In the genomic region with DNA sequence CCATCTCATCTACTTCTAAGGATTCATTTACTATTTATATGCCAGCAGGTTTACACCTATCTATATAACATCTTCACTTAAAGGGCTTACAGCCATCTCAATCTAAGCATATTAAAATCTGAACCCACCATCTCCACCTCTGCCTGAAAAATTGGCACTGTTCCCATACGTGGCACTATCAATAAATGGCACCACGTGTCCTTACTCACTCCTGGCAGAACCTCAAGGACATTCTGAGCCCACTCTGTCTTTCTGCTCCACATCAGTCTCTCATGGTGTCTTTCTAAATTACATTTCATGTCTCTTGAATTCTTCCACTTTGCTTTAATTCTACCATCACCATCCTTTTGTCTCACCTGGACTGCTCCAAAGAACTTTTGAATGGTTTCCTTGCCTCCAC, we compare ENCODE assay signal across 30 cellular contexts.
DNase-seq lines count a peak whose midpoint lies in the region; ATAC-seq, FAIRE-seq and TF ChIP-seq lines count a peak whose summit lies in the region.
"Had no signal": no experiment of that assay in that cellular context is flagged by ENCODE, and none has a peak within 500 bp of the region (broad histone marks: within the 10 kb centered on the region; RNA-seq: fewer than 3 reads in every experiment).

No MANE protein-coding gene starts in this region.

- no peaks in the 10 kb centered on the region for H4K20me1 ChIP-seq in HepG2 (ENCODE audit: insufficient read depth, low read length)

- CTCF ChIA-PET in HepG2 (lab: Yijun Ruan, JAX; ENCODE audit: low intra/inter-chr PET ratio, low total read pairs), result no interaction called here

- intact Hi-C loops in right lobe of liver (cut with DNase I), result no loop called here
- intact Hi-C loops in HepG2 (cut with micrococcal nuclease; ENCODE audit: unreplicated experiment), result no loop called here
- intact Hi-C loops in stomach (cut with DNase I; ENCODE audit: low total_unique reads), result no loop called here

- H3K27me3 ChIP-seq in right lobe of liver (no peaks in the 10 kb centered on the region), HepG2 (ENCODE audit: control insufficient read depth in 1 of 2, insufficient read depth in 2 of 2, low read length in 2 of 2) (no peaks in the 10 kb centered on the region), layer of hippocampus (ENCODE audit: control insufficient read depth, insufficient read depth, low read length) (no peaks in the 10 kb centered on the region), stomach (no peaks in the 10 kb centered on the region)
- H3K27me3 ChIP-seq: brain microvascular endothelial cell, colonic mucosa, foreskin keratinocyte, hepatocyte had no signal

- H3K4me2 ChIP-seq in HepG2 (ENCODE audit: low read depth, low read length), result no peak overlapping the region
- H3K4me2 ChIP-seq: GM23338, hepatocyte had no signal

- no peak overlapping the region for H3K4me3 ChIP-seq in right lobe of liver
- H3K4me3 ChIP-seq in HepG2 (replicated peaks in 1 of 3; ENCODE audit: insufficient read depth in 1 of 3, low read depth in 2 of 3, low read length in 3 of 3), result no peak overlapping the region
- H3K4me3 ChIP-seq in stomach, result no peak overlapping the region
- H3K4me3 ChIP-seq: colonic mucosa, GM23338, hepatocyte had no signal

- no TSS peak for BruUV-seq in HepG2 (replicated peaks; lab: Mats Ljungman, UMichigan)

- DNase-seq in right lobe of liver (no peak), HepG2 (ENCODE audit: low spot score) (no peak), stomach (no peak), hippocampal formation (lab: John Stamatoyannopoulos, UW) (no peak), HPDE6-E6E7 (ENCODE audit: extremely low spot score) (no peak)
- no peak for DNase-seq in stimulated activated naive CD8-positive, alpha-beta T cell treated with anti-CD3 and anti-CD28 coated beads, Interleukin-15, amount 100 ng/mL, for 72 hours
- DNase-seq: ACHN; activated CD4-positive, alpha-beta T cell treated with anti-CD3 and anti-CD28 coated beads, Interleukin-2, amount 10 ng/mL, durations not matched to agents 24 days and 14 days; activated naive CD4-positive, alpha-beta T cell; activated T-cell treated with anti-CD3 and anti-CD28 coated beads, Interleukin-2, amount 50 U/mL, for 1 hour; brain microvascular endothelial cell; colonic mucosa; effector memory CD4-positive, alpha-beta T cell; foreskin keratinocyte; Karpas-422; naive thymus-derived CD4-positive, alpha-beta T cell; NCI-H1436; NK-92 treated with Interleukin-12 subunit alpha and Interleukin-12 subunit beta, amount 100 ng/mL, for 24 hours; nucleus accumbens; SIG-M5; stimulated activated CD4-positive, alpha-beta T cell treated with anti-CD3 and anti-CD28 coated beads, Interleukin-2, amount 100 ng/mL, for 48 hours; substantia nigra; SW 1271; T-helper 9 cell; WERI-Rb-1 had no signal

- TF ChIP-seq EP300 in HepG2 (IDR thresholded peaks at IDR 0.05; ENCODE audit: low read depth in 2 of 2, low read length in 2 of 2) (no peak), HepG2 (CRISPR knock-in tag; IDR thresholded peaks at IDR 0.05; ENCODE audit: borderline replicate concordance) (no peak), stomach (IDR thresholded peaks at IDR 0.05) (no peak)

- H3K36me3 ChIP-seq in right lobe of liver (no peaks in the 10 kb centered on the region), HepG2 (replicated peaks in 1 of 2; ENCODE audit: control insufficient read depth in 1 of 2, insufficient read depth in 2 of 2, low read length in 2 of 2) (no peaks in the 10 kb centered on the region; a peak in 1 of 5 replicates), stomach (no peaks in the 10 kb centered on the region)
- H3K36me3 ChIP-seq: brain microvascular endothelial cell, colonic mucosa, WERI-Rb-1 had no signal

- WGBS in right lobe of liver (ENCODE audit: insufficient coverage, low coverage, low lambda C conversion rate, missing lambda C conversion rate), result 28% methylated on average over 2 of the region's 2 CpGs
- 91% methylated on average over 2 of the region's 2 CpGs for WGBS in HepG2 (ENCODE audit: low lambda C conversion rate)
- WGBS in stomach, 5 donors, result 43 to 59% (median 48%) methylated on average over 2 of the region's 2 CpGs

- ATAC-seq in right lobe of liver (no peak), HepG2 (no peak)
- ATAC-seq in stimulated activated naive CD8-positive, alpha-beta T cell treated with anti-CD3 and anti-CD28 coated beads, Interleukin-15, amount 100 ng/mL, for 72 hours, result no peak
- ATAC-seq: esophagus mucosa, foreskin keratinocyte, GM23338 had no signal

- no peak for TF ChIP-seq POLR2A in right lobe of liver (IDR thresholded peaks at IDR 0.05)
- TF ChIP-seq POLR2A in HepG2 (IDR thresholded peaks at IDR 0.05; ENCODE audit: insufficient read depth in 1 of 2, low read depth in 2 of 2, low read length in 2 of 2), result no peak
- no peak for TF ChIP-seq POLR2A in stomach (IDR thresholded peaks at IDR 0.05)

- no peaks in the 10 kb centered on the region for H3K9me3 ChIP-seq in right lobe of liver
- no peaks in the 10 kb centered on the region for H3K9me3 ChIP-seq in HepG2 (ENCODE audit: low read length)
- no peaks in the 10 kb centered on the region for H3K9me3 ChIP-seq in stomach
- H3K9me3 ChIP-seq: colonic mucosa had no signal

- TF ChIP-seq RAD21 in HepG2 (CRISPR knock-in tag; IDR thresholded peaks at IDR 0.05), result no peak

- H3K27me3 Mint-ChIP-seq in stimulated activated naive CD8-positive, alpha-beta T cell treated with anti-CD3 and anti-CD28 coated beads, Interleukin-15, amount 100 ng/mL, for 72 hours, result no peaks in the 10 kb centered on the region
- H3K27me3 Mint-ChIP-seq: activated CD4-positive, alpha-beta T cell treated with anti-CD3 and anti-CD28 coated beads, Interleukin-2, amount 10 ng/mL, durations not matched to agents 24 days and 14 days; naive thymus-derived CD4-positive, alpha-beta T cell had no signal

- TF ChIP-seq CTCF in right lobe of liver (IDR thresholded peaks at IDR 0.05) (no peak), HepG2 (CRISPR knock-in tag; IDR thresholded peaks at IDR 0.05) (no peak), stomach (IDR thresholded peaks at IDR 0.05) (no peak)

- in situ Hi-C loops in HepG2 (cut with HindIII; ENCODE audit: extremely low pct_ligation_motif_present, low pct_unique_long_range_greater_than_20kb), result no loop called here

- peaks cover 4 to 6% of the 10 kb centered on the region in 2 donors for H3K9me3 Mint-ChIP-seq in stimulated activated naive CD8-positive, alpha-beta T cell treated with anti-CD3 and anti-CD28 coated beads, Interleukin-15, amount 100 ng/mL, for 72 hours

- POLR2A ChIA-PET in HepG2 (lab: Yijun Ruan, JAX), result no interaction called here

- H3K4me1 ChIP-seq in right lobe of liver, result peaks cover 0 to 20% (median 9%) of the 10 kb centered on the region in 4 donors
- H3K4me1 ChIP-seq in HepG2 (ENCODE audit: insufficient read depth, low read length), result peaks cover 20% of the 10 kb centered on the region
- peaks cover 17 to 54% (median 30%) of the 10 kb centered on the region in 4 donors for H3K4me1 ChIP-seq in stomach
- H3K4me1 ChIP-seq: colonic mucosa, foreskin keratinocyte had no signal

- H3K27ac ChIP-seq in right lobe of liver, result peak overlapping the region in 2 of 3 donors; percentile 11 to 46
- no peak overlapping the region for H3K27ac ChIP-seq in HepG2 (ENCODE audit: extremely low read length, insufficient read depth, low read length)
- H3K27ac ChIP-seq in layer of hippocampus (ENCODE audit: low read depth, low read length), result peak overlapping the region; percentile 8
- peak overlapping the region in 3 of 5 donors; percentile 67 to 75 (median 73) for H3K27ac ChIP-seq in stomach
- H3K27ac ChIP-seq: brain microvascular endothelial cell, foreskin keratinocyte, WERI-Rb-1 had no signal

- no peak overlapping the region for H3K27ac Mint-ChIP-seq in stimulated activated naive CD8-positive, alpha-beta T cell treated with anti-CD3 and anti-CD28 coated beads, Interleukin-15, amount 100 ng/mL, for 72 hours
- H3K27ac Mint-ChIP-seq: activated CD4-positive, alpha-beta T cell treated with anti-CD3 and anti-CD28 coated beads, Interleukin-2, amount 10 ng/mL, durations not matched to agents 24 days and 14 days; GM23338 had no signal

- no peak for FAIRE-seq in HepG2 (lab: Jason Lieb, UNC)
- FAIRE-seq: G401.6 had no signal

- H3K9ac ChIP-seq in HepG2 (ENCODE audit: insufficient read depth, low read depth, low read length), result no peak overlapping the region

- no peak overlapping the region for H3K4me3 Mint-ChIP-seq in stimulated activated naive CD8-positive, alpha-beta T cell treated with anti-CD3 and anti-CD28 coated beads, Interleukin-15, amount 100 ng/mL, for 72 hours
- H3K4me3 Mint-ChIP-seq: activated CD4-positive, alpha-beta T cell treated with anti-CD3 and anti-CD28 coated beads, Interleukin-2, amount 10 ng/mL, durations not matched to agents 24 days and 14 days; GM23338; naive thymus-derived CD4-positive, alpha-beta T cell had no signal

- no peaks in the 10 kb centered on the region for H3K4me1 Mint-ChIP-seq in stimulated activated naive CD8-positive, alpha-beta T cell treated with anti-CD3 and anti-CD28 coated beads, Interleukin-15, amount 100 ng/mL, for 72 hours
- H3K4me1 Mint-ChIP-seq: activated CD4-positive, alpha-beta T cell treated with anti-CD3 and anti-CD28 coated beads, Interleukin-2, amount 10 ng/mL, durations not matched to agents 24 days and 14 days; GM23338; naive thymus-derived CD4-positive, alpha-beta T cell had no signal

- H2AFZ ChIP-seq in HepG2 (ENCODE audit: low read length), result no peak overlapping the region
- H2AFZ ChIP-seq: GM23338, hepatocyte had no signal

- no peaks in the 10 kb centered on the region for H3K79me2 ChIP-seq in HepG2 (ENCODE audit: insufficient read depth, low read length)
- H3K79me2 ChIP-seq: hepatocyte had no signal

TF ChIP-seq in HepG2, 621 proteins besides CTCF, POLR2A, EP300 and RAD21 (continues in another document):
- no peak for TF ChIP-seq ELK4 (CRISPR knock-in tag; IDR thresholded peaks at IDR 0.05; ENCODE audit: borderline replicate concordance)
- no peak for TF ChIP-seq ATF7 (IDR thresholded peaks at IDR 0.05)
- TF ChIP-seq ATF7 (CRISPR knock-in tag; IDR thresholded peaks at IDR 0.05), result no peak
- no peak for TF ChIP-seq DNMT3B (CRISPR knock-in tag; conservative IDR thresholded peaks at IDR 0.05)
